ENCODE assay signal across 8 cellular contexts in genomic region chr5:41183331-41183730, GRCh38. TPM values are rescaled to one million over a fixed set of nuclear protein-coding genes. Genes with fewer than 3 reads are reported as not detected.
"Had no signal": no experiment of that assay in that cellular context is flagged by ENCODE, and none has a peak within 500 bp of the region (broad histone marks: within the 10 kb centered on the region; RNA-seq: fewer than 3 reads in every experiment).

No MANE protein-coding gene starts in this region.

RNA-seq across cellular contexts. Expression of gene C6, which starts 30.0 kb away (rescaled TPM):
- total RNA-seq: activated B cell treated with CpG ODN at 0.5 μM for 24 hours; activated CD4-positive, alpha-beta T cell treated with anti-CD3 and anti-CD28 coated beads, Interleukin-2, amount 10 ng/mL, durations not matched to agents 24 days and 14 days; activated CD8-positive, alpha-beta memory T cell treated with anti-CD3 and anti-CD28 coated beads, Interleukin-2, amount 10 ng/mL, durations not matched to agents 7 days and 5 days; activated T-helper 1 cell treated with anti-CD3 and anti-CD28 coated beads, Interleukin-12 subunit alpha, Interleukin-12 subunit beta, Interleukin-2, Interleukin-4 antibody, amounts not matched to agents 30 ng/mL and 10 ng/mL and 1 ng/mL, durations not matched to agents 14 hours and 24 hours and 36 hours; bronchial epithelial cell; NCI-H460; PC-9; RPMI7951 had no signal
